Comparison of ENCODE assay signal across 8 cellular contexts in genomic region chr2:165953306-165953654, GRCh38. TPM values are rescaled to one million over a fixed set of nuclear protein-coding genes. Genes with fewer than 3 reads are reported as not detected.
DNase-seq lines count a peak whose midpoint lies in the region; ATAC-seq, FAIRE-seq and TF ChIP-seq lines count a peak whose summit lies in the region.

No MANE protein-coding gene starts in this region.

- H3K9me3 ChIP-seq in NT2/D1 (ENCODE audit: insufficient read depth, low read length) (peaks cover 15% of the 10 kb centered on the region; the same call in 1 of the 2 replicates), sigmoid colon (no peaks in the 10 kb centered on the region)

- WGBS in sigmoid colon, 2 donors: 0% methylated on average over 24 of the region's 24 CpGs

- no peaks in the 10 kb centered on the region for H3K4me1 ChIP-seq in NT2/D1 (ENCODE audit: insufficient read depth, insufficient read length)
- H3K4me1 ChIP-seq in sigmoid colon: peaks cover 0 to 41% (median 23%) of the 10 kb centered on the region in 4 donors

- FAIRE-seq in H54 (lab: Jason Lieb, UNC): no peak

- no peaks in the 10 kb centered on the region for H3K27me3 ChIP-seq in NT2/D1 (ENCODE audit: insufficient read depth, insufficient read length)
- H3K27me3 ChIP-seq in sigmoid colon: no peaks in the 10 kb centered on the region

- TF ChIP-seq CTCF in 22Rv1 (IDR thresholded peaks at IDR 0.05) (no peak), fibroblast of the aortic adventitia (IDR thresholded peaks at IDR 0.05; ENCODE audit: insufficient read depth, low read length) (no peak), sigmoid colon (IDR thresholded peaks at IDR 0.05) (no peak)

- DNase-seq in NT2/D1 (ENCODE audit: low read depth, low spot score): no peak
- DNase-seq in fibroblast of the aortic adventitia (ENCODE audit: low read depth): no peak
- DNase-seq in sigmoid colon: no peak
- DNase-seq in H54 (ENCODE audit: insufficient read length, low spot score): no peak
- DNase-seq in activated CD4-positive, alpha-beta T cell treated with anti-CD3 and anti-CD28 coated beads for 1 hour: no peak

- peak overlapping the region; percentile 83 for H3K27ac ChIP-seq in 22Rv1
- peak overlapping the region; percentile 85 to 91 (median 89) for H3K27ac ChIP-seq in sigmoid colon

- H3K4me3 ChIP-seq in NT2/D1 (ENCODE audit: insufficient read length, low read depth) (peak overlapping the region; percentile 64), fibroblast of the aortic adventitia (ENCODE audit: low read depth, low read length) (peak overlapping the region; percentile 78), sigmoid colon (peak overlapping the region; percentile 68 to 88 (median 76))

- H3K36me3 ChIP-seq in NT2/D1 (ENCODE audit: insufficient read depth, insufficient read length, low read length) (peaks cover 19% of the 10 kb centered on the region), sigmoid colon (peaks cover 0 to 12% (median 5%) of the 10 kb centered on the region in 4 donors)

- intact Hi-C loops in sigmoid colon (cut with DNase I): loop anchor here (10.0 kb wide), 1 partner anchor 562 kb away; no protein-coding TSS in a partner anchor

- H3K9ac ChIP-seq in NT2/D1 (ENCODE audit: insufficient read length, low read depth): peak overlapping the region; percentile 82

- peak; percentile 17 for ATAC-seq in GM18861 (IDR thresholded peaks at IDR 0.05; ENCODE audit: unreplicated experiment)
- peak; percentile 22 for ATAC-seq in HG03103 (IDR thresholded peaks at IDR 0.05; ENCODE audit: low read depth, unreplicated experiment)

- no peak for TF ChIP-seq EP300 in sigmoid colon (IDR thresholded peaks at IDR 0.05)

- no peak for TF ChIP-seq POLR2A in sigmoid colon (IDR thresholded peaks at IDR 0.05)
- no peak for TF ChIP-seq POLR2A in H54 (IDR thresholded peaks at IDR 0.05; ENCODE audit: low read depth, low read length)

RNA-seq across cellular contexts. Expression of gene TTC21B, which starts 0.3 kb away (rescaled TPM):
- total RNA-seq in fibroblast of the aortic adventitia (ENCODE audit: low replicate concordance) (17.8 and 22.4 TPM in 2 replicates), sigmoid colon (10 to 100 TPM; 15.6 to 33.5 (median 28.8) TPM)
- polyA plus RNA-seq in sigmoid colon: 1 to 10 TPM; 2.4 to 4.6 (median 2.8) TPM
